Comparison of ENCODE assay signal across 24 cellular contexts in the genomic region with DNA sequence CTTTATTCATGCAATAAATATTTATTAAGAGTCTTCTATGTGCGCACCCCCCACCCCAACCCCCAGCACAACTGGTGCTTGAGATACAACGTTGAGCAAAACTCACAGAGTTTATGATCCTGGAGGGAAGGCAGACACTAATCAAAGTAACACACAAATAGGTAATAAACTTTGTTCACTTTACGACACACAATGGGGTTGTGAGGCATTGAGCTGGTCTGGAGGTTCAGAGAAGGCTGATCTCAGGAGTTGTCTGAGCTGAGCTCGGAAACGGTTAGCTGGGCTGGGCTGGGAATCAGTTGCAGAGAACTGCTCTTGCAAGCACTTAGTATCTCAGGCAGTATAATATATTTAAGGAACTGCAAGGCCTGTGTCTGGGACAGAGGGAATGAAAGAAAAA.
DNase-seq lines count a peak whose midpoint lies in the region; FAIRE-seq and TF ChIP-seq lines count a peak whose summit lies in the region.
"Had no signal": no experiment of that assay in that cellular context is flagged by ENCODE, and none has a peak within 500 bp of the region (broad histone marks: within the 10 kb centered on the region; RNA-seq: fewer than 3 reads in every experiment).

No MANE protein-coding gene starts in this region.

- DNase-seq in HuH-7 (ENCODE audit: low spot score) (peak; percentile 71), kidney (peak; percentile 19), mesenchymal stem cell (no peak), SW 1271 (lab: John Stamatoyannopoulos, UW) (no peak), GOT3 (lab: John Stamatoyannopoulos, UW) (no peak), nucleus accumbens (lab: John Stamatoyannopoulos, UW) (no peak)
- DNase-seq in stimulated activated CD4-positive, alpha-beta T cell treated with anti-CD3 and anti-CD28 coated beads, Interleukin-15, amount 100 ng/mL, for 24 hours: no peak
- DNase-seq: AML-193; Caco-2; Calu3; CD4-positive, alpha-beta T cell; CD8-positive, alpha-beta T cell; DMS79 treated with DMSO at 0.1 percent for 48 hours; GF-D8 had no signal

- 54% methylated on average over 5 of the region's 5 CpGs for WGBS in mesenchymal stem cell

- H2AK5ac ChIP-seq in mesenchymal stem cell (ENCODE audit: low read length, severe bottlenecking): no peak overlapping the region

- no peaks in the 10 kb centered on the region for H3K27me3 Mint-ChIP-seq in nephron (ENCODE audit: low read depth)
- H3K27me3 Mint-ChIP-seq: B cell; CD4-positive, alpha-beta T cell had no signal

- TF ChIP-seq CTCF in kidney (IDR thresholded peaks at IDR 0.05; ENCODE audit: borderline replicate concordance, extremely low read depth, insufficient read depth) (no peak), nephron (IDR thresholded peaks at IDR 0.05; ENCODE audit: unreplicated experiment in 3 of 3) (no peak)

- H3K27ac ChIP-seq in kidney (ENCODE audit: low read depth in 2 of 2, low read length in 2 of 2) (no peak overlapping the region), mesenchymal stem cell (ENCODE audit: low read length, poor library complexity, severe bottlenecking) (no peak overlapping the region)
- H3K27ac ChIP-seq: 22Rv1; A549; BLaER1 treated with 17β-estradiol and CSF1 and Interleukin-3, amounts not matched to agents 10 nM and 100 nM; C4-2B had no signal

- no peak overlapping the region for H3K4me2 ChIP-seq in mesenchymal stem cell (ENCODE audit: low read length, poor library complexity, severe bottlenecking)
- H3K4me2 ChIP-seq: A549; BLaER1 treated with 17β-estradiol and CSF1 and Interleukin-3, amounts not matched to agents 10 nM and 100 nM had no signal

- H3K9ac ChIP-seq in kidney (ENCODE audit: low read length in 2 of 2): no peak overlapping the region
- H3K9ac ChIP-seq in mesenchymal stem cell (ENCODE audit: low read length): no peak overlapping the region
- H3K9ac ChIP-seq: BLaER1 treated with 17β-estradiol and CSF1 and Interleukin-3, amounts not matched to agents 10 nM and 100 nM had no signal

- H3K4me3 Mint-ChIP-seq in nephron: no peak overlapping the region
- H3K4me3 Mint-ChIP-seq: B cell; CD4-positive, alpha-beta T cell; CD8-positive, alpha-beta T cell had no signal

- peaks cover 3% of the 10 kb centered on the region for H3K36me3 Mint-ChIP-seq in nephron (ENCODE audit: low read depth)

- no peak overlapping the region for H2BK12ac ChIP-seq in mesenchymal stem cell (ENCODE audit: low read length in 2 of 2)

- intact Hi-C loops in kidney (cut with DNase I): no loop called here

- H3K36me3 ChIP-seq in kidney (ENCODE audit: control insufficient read depth in 1 of 2, insufficient read depth in 2 of 2, low read length in 2 of 2): no peaks in the 10 kb centered on the region
- no peaks in the 10 kb centered on the region for H3K36me3 ChIP-seq in mesenchymal stem cell (ENCODE audit: control insufficient read depth in 1 of 2, insufficient read depth in 2 of 2, low read depth in 1 of 2, low read length in 2 of 2)

- no peaks in the 10 kb centered on the region for H3K9me3 ChIP-seq in kidney (ENCODE audit: control insufficient read depth in 1 of 2, low read length in 2 of 2)
- no peaks in the 10 kb centered on the region for H3K9me3 ChIP-seq in mesenchymal stem cell (ENCODE audit: control insufficient read depth, low read length)
- H3K9me3 ChIP-seq: A549; BLaER1 treated with 17β-estradiol and CSF1 and Interleukin-3, amounts not matched to agents 10 nM and 100 nM; Caco-2 had no signal

- H3K79me1 ChIP-seq in mesenchymal stem cell (replicated peaks; ENCODE audit: low read length, poor library complexity, severe bottlenecking): peaks cover 5% of the 10 kb centered on the region

- H3K4ac ChIP-seq in mesenchymal stem cell (ENCODE audit: low read depth in 1 of 2, low read length in 2 of 2): no peak overlapping the region

- no peak overlapping the region for H3K23ac ChIP-seq in mesenchymal stem cell (ENCODE audit: low read length in 2 of 2)

- H3K14ac ChIP-seq in mesenchymal stem cell (ENCODE audit: low read length in 2 of 2): peak overlapping the region in 1 of 2 experiments; percentile 36

- H2BK5ac ChIP-seq in mesenchymal stem cell (ENCODE audit: low read depth, low read length, poor library complexity, severe bottlenecking): no peak overlapping the region

- no peak overlapping the region for H2BK120ac ChIP-seq in mesenchymal stem cell (ENCODE audit: low read depth, low read length)

- no peak for FAIRE-seq in kidney (lab: Jason Lieb, UNC)
- FAIRE-seq: A549, D721Med, G401.6, GM12891, GM19239 had no signal

- H2BK15ac ChIP-seq in mesenchymal stem cell (ENCODE audit: low read depth, poor library complexity, severe bottlenecking): peak overlapping the region; percentile 69

- no peak overlapping the region for H3K4me3 ChIP-seq in kidney (ENCODE audit: low read length in 2 of 2)
- H3K4me3 ChIP-seq in mesenchymal stem cell (ENCODE audit: insufficient read depth in 1 of 2, low read depth in 1 of 2, low read length in 2 of 2): no peak overlapping the region
- H3K4me3 ChIP-seq: A549; BLaER1 treated with 17β-estradiol and CSF1 and Interleukin-3, amounts not matched to agents 10 nM and 100 nM had no signal

- H3K27ac Mint-ChIP-seq in nephron: peak overlapping the region; percentile 56 to 91 (median 87)
- H3K27ac Mint-ChIP-seq: B cell; CD4-positive, alpha-beta T cell; CD8-positive, alpha-beta T cell had no signal

- no peaks in the 10 kb centered on the region for H3K9me3 Mint-ChIP-seq in nephron
- H3K9me3 Mint-ChIP-seq: CD4-positive, alpha-beta T cell; CD8-positive, alpha-beta T cell had no signal

- no peaks in the 10 kb centered on the region for H3K27me3 ChIP-seq in mesenchymal stem cell (ENCODE audit: control insufficient read depth in 1 of 2, insufficient read depth in 1 of 2, low read length in 2 of 2)
- H3K27me3 ChIP-seq: BLaER1 treated with 17β-estradiol and CSF1 and Interleukin-3, amounts not matched to agents 10 nM and 100 nM had no signal

- H3K4me1 Mint-ChIP-seq in nephron: peaks cover 35% of the 10 kb centered on the region
- H3K4me1 Mint-ChIP-seq: B cell had no signal

- peak overlapping the region; percentile 69 for H4K8ac ChIP-seq in mesenchymal stem cell (ENCODE audit: low read length)

- peak overlapping the region; percentile 27 for H4K91ac ChIP-seq in mesenchymal stem cell (ENCODE audit: low read length)

- no peak overlapping the region for H2AFZ ChIP-seq in mesenchymal stem cell (ENCODE audit: low read depth, low read length)

- peak overlapping the region in 1 of 2 experiments; percentile 62 for H3K18ac ChIP-seq in mesenchymal stem cell (ENCODE audit: low read depth in 1 of 2, low read length in 2 of 2)

- no peaks in the 10 kb centered on the region for H3K4me1 ChIP-seq in kidney (ENCODE audit: control insufficient read depth in 1 of 2, insufficient read depth in 1 of 2, low read depth in 1 of 2, low read length in 2 of 2)
- no peaks in the 10 kb centered on the region for H3K4me1 ChIP-seq in mesenchymal stem cell (ENCODE audit: control insufficient read depth, insufficient read depth, low read depth, low read length)
- H3K4me1 ChIP-seq: A549; BLaER1 treated with 17β-estradiol and CSF1 and Interleukin-3, amounts not matched to agents 10 nM and 100 nM had no signal

Comparison
In these comparisons a context has a peak if more than half of its experiments do, and no peak if none do; other contexts are left out.
1. DNase-seq: peak in HuH-7 (single experiment) and kidney (single experiment); none in mesenchymal stem cell (single experiment), SW 1271 (0 of 2), stimulated activated CD4-positive, alpha-beta T cell treated with anti-CD3 and anti-CD28 coated beads, Interleukin-15, amount 100 ng/mL, for 24 hours (single experiment), GOT3 (single experiment) and nucleus accumbens (0 of 56).